In the genomic region with DNA sequence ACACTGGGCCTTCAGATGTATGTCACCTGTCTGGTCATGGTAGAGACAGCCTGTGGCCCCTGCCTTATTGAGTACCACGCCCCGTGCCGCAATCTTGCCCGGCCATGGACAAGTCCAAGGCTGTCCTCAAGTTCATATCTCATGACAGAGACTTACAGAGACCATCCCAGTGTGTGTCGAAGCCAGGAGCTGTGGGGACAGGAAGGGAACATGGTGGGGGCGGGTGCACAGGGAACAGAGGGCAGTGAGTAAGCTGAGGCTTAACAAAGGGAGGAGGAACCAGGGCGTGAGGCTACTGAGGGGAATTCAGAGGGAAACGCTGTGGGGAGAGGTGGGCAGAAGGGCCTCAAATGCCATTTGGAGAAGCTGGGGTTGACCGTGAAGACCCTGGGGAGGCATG, we compare ENCODE assay signal across 1 cellular context.
TF ChIP-seq lines count a peak whose summit lies in the region.

No MANE protein-coding gene starts in this region.

TF ChIP-seq in K562, 482 proteins besides CTCF, POLR2A, EP300 and RAD21 (continued from another document):
- TF ChIP-seq, protein P1, sequence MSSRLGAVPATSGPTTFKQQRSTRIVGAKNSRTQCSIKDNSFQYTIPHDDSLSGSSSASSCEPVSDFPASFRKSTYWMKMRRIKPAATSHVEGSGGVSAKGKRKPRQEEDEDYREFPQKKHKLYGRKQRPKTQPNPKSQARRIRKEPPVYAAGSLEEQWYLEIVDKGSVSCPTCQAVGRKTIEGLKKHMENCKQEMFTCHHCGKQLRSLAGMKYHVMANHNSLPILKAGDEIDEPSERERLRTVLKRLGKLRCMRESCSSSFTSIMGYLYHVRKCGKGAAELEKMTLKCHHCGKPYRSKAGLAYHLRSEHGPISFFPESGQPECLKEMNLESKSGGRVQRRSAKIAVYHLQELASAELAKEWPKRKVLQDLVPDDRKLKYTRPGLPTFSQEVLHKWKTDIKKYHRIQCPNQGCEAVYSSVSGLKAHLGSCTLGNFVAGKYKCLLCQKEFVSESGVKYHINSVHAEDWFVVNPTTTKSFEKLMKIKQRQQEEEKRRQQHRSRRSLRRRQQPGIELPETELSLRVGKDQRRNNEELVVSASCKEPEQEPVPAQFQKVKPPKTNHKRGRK (tag; IDR thresholded peaks at IDR 0.05): no peak
- TF ChIP-seq STAT5B (CRISPR knock-in tag; IDR thresholded peaks at IDR 0.05): no peak
- TF ChIP-seq, protein P2, sequence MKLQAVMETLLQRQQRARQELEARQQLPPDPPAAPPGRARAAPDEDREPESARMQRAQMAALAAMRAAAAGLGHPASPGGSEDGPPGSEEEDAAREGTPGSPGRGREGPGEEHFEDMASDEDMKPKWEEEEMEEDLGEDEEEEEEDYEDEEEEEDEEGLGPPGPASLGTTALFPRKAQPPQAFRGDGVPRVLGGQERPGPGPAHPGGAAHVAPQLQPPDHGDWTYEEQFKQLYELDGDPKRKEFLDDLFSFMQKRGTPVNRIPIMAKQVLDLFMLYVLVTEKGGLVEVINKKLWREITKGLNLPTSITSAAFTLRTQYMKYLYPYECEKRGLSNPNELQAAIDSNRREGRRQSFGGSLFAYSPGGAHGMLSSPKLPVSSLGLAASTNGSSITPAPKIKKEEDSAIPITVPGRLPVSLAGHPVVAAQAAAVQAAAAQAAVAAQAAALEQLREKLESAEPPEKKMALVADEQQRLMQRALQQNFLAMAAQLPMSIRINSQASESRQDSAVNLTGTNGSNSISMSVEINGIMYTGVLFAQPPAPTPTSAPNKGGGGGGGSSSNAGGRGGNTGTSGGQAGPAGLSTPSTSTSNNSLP (IDR thresholded peaks at IDR 0.05; ENCODE audit: borderline replicate concordance, low read depth, low read length): no peak
- TF ChIP-seq CBFA2T3 (IDR thresholded peaks at IDR 0.05): peak; percentile 28; the same call in 1 of the 2 replicates
- no peak for TF ChIP-seq ZFP36 (IDR thresholded peaks at IDR 0.05; ENCODE audit: low read depth, low read length, partially characterized antibody)
- TF ChIP-seq ZNF699 (CRISPR knock-in tag; IDR thresholded peaks at IDR 0.05; ENCODE audit: insufficient replicate concordance): no peak
- no peak for TF ChIP-seq CCNT2 (IDR thresholded peaks at IDR 0.05; ENCODE audit: borderline replicate concordance, extremely low read depth, insufficient read length, low read depth, low read length)
- TF ChIP-seq ZNF717 (CRISPR knock-in tag; IDR thresholded peaks at IDR 0.05): no peak
- TF ChIP-seq, protein P3, sequence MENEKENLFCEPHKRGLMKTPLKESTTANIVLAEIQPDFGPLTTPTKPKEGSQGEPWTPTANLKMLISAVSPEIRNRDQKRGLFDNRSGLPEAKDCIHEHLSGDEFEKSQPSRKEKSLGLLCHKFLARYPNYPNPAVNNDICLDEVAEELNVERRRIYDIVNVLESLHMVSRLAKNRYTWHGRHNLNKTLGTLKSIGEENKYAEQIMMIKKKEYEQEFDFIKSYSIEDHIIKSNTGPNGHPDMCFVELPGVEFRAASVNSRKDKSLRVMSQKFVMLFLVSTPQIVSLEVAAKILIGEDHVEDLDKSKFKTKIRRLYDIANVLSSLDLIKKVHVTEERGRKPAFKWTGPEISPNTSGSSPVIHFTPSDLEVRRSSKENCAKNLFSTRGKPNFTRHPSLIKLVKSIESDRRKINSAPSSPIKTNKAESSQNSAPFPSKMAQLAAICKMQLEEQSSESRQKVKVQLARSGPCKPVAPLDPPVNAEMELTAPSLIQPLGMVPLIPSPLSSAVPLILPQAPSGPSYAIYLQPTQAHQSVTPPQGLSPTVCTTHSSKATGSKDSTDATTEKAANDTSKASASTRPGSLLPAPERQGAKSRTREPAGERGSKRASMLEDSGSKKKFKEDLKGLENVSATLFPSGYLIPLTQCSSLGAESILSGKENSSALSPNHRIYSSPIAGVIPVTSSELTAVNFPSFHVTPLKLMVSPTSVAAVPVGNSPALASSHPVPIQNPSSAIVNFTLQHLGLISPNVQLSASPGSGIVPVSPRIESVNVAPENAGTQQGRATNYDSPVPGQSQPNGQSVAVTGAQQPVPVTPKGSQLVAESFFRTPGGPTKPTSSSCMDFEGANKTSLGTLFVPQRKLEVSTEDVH (IDR thresholded peaks at IDR 0.05; ENCODE audit: low read depth, partially characterized antibody): no peak
- TF ChIP-seq MGA (IDR thresholded peaks at IDR 0.05): no peak
- 0 out of 2 replicates have a peak, but pooled peaks have one; percentile 26 for TF ChIP-seq EHMT2 (IDR thresholded peaks at IDR 0.05)
- TF ChIP-seq, protein P4, sequence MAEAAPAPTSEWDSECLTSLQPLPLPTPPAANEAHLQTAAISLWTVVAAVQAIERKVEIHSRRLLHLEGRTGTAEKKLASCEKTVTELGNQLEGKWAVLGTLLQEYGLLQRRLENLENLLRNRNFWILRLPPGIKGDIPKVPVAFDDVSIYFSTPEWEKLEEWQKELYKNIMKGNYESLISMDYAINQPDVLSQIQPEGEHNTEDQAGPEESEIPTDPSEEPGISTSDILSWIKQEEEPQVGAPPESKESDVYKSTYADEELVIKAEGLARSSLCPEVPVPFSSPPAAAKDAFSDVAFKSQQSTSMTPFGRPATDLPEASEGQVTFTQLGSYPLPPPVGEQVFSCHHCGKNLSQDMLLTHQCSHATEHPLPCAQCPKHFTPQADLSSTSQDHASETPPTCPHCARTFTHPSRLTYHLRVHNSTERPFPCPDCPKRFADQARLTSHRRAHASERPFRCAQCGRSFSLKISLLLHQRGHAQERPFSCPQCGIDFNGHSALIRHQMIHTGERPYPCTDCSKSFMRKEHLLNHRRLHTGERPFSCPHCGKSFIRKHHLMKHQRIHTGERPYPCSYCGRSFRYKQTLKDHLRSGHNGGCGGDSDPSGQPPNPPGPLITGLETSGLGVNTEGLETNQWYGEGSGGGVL (CRISPR knock-in tag; IDR thresholded peaks at IDR 0.05): no peak
- TF ChIP-seq GABPB2 (CRISPR knock-in tag; conservative IDR thresholded peaks at IDR 0.05): no peak
- no peak for TF ChIP-seq NFIC (IDR thresholded peaks at IDR 0.05)
- no peak for TF ChIP-seq NR2F6 (CRISPR knock-in tag; IDR thresholded peaks at IDR 0.05)
- no peak for TF ChIP-seq NFXL1 (CRISPR knock-in tag; IDR thresholded peaks at IDR 0.05)
- TF ChIP-seq EGR1 (conservative IDR thresholded peaks at IDR 0.05): peak; percentile 53
- TF ChIP-seq CREM (IDR thresholded peaks at IDR 0.05; ENCODE audit: low read depth): no peak
- TF ChIP-seq ZNF143 (CRISPR knock-in tag; IDR thresholded peaks at IDR 0.05): no peak
- no peak for TF ChIP-seq HNRNPL (IDR thresholded peaks at IDR 0.05; ENCODE audit: low read depth, low read length)
- no peak for TF ChIP-seq ADNP (tag; IDR thresholded peaks at IDR 0.05)
- TF ChIP-seq BCL6 (CRISPR knock-in tag; IDR thresholded peaks at IDR 0.05): no peak
